In the genomic region with DNA sequence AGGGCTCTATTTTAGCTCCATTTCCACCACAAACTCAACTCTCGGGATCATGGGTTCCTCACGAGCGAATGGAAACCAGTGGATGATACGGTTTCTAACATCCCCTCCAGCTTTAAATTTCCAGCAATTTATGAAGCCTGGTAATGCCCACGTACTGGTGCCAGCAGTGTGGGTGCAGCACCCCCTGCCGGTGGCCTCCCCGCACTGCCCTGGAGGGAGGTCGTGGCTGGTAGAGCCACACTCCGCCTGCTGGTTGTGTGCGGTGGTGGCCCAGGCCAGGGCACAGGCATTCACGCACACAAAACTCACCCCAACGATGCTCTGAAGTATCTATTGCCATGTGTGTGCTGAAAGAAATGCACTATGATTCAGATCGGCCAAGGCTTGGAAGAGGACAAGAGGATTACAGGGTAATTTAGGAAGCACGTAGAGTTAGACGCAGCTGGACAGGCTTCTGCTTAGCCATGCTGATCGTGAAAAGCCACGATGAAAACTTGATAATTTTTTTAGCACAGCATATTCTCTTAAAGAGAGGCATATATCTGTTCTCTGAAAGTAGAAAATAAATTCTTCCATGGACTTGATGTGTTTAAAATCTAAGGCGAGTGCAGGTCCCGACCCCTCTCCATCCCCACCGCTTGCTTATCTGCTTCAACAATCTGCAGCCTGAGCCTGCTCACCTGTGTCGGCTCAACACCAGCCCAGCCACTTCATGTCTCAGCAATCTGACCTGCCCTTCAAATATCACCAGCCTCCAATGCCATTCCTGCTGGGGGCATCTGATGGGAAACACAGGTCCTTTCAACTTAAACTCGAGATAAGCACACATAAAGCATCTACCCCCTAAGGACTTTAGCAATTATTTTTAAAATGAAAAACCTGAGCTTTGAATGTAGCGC, we compare ENCODE assay signal across 8 cellular contexts. TPM values are rescaled to one million over a fixed set of nuclear protein-coding genes. Genes with fewer than 3 reads are reported as not detected.
DNase-seq lines count a peak whose midpoint lies in the region; ATAC-seq and TF ChIP-seq lines count a peak whose summit lies in the region.

No MANE protein-coding gene starts in this region.

- no peaks in the 10 kb centered on the region for H3K27me3 ChIP-seq in PC-9 (ENCODE audit: insufficient read depth, low read depth)

- CTCF ChIA-PET in PC-9 (lab: Charles Lee), result no interaction called here

- H3F3A ChIP-seq in PC-9 (ENCODE audit: insufficient read depth, low read depth), result peaks cover 4% of the 10 kb centered on the region; the same call in 1 of the 2 replicates

- H3K4me2 ChIP-seq in PC-9, result no peak overlapping the region

- no peaks in the 10 kb centered on the region for H3K36me3 ChIP-seq in PC-9 (ENCODE audit: low read depth)

- DNase-seq in AG09309 (ENCODE audit: low read depth) (no peak), PC-9 (no peak), glomerular visceral epithelial cell (ENCODE audit: extremely low spot score) (peak; percentile 51), posterior vena cava (ENCODE audit: low spot score) (peak; percentile 92), NCI-H146 (lab: John Stamatoyannopoulos, UW) (no peak)
- peak; percentile 11 for DNase-seq in activated gamma-delta T cell treated with anti-CD3 and anti-CD28 coated beads, Interleukin-2, amount 50 U/mL, for 16 hours (ENCODE audit: low read depth)

- POLR2A ChIA-PET in PC-9 (lab: Charles Lee; ENCODE audit: unreplicated experiment), result no interaction called here

- ATAC-seq in GM18907 (IDR thresholded peaks at IDR 0.05; ENCODE audit: unreplicated experiment), result peak; percentile 99
- peak; percentile 100 for ATAC-seq in HG03095 (IDR thresholded peaks at IDR 0.05; ENCODE audit: unreplicated experiment)

- peaks cover 8% of the 10 kb centered on the region for H3K4me1 ChIP-seq in PC-9 (replicated peaks; ENCODE audit: insufficient read depth)

- no peaks in the 10 kb centered on the region for H4K20me1 ChIP-seq in PC-9 (ENCODE audit: insufficient read depth)

- intact Hi-C loops in PC-9 (cut with micrococcal nuclease; ENCODE audit: unreplicated experiment) (loop anchor here (10.0 kb wide), 1 partner anchor 275 kb away; no protein-coding TSS in a partner anchor), posterior vena cava (cut with DNase I) (no loop called here)

- H3K9me2 ChIP-seq in PC-9 (ENCODE audit: insufficient read depth), result no peaks in the 10 kb centered on the region

- no TSS peak for BruUV-seq in PC-9 (replicated peaks; lab: Mats Ljungman, UMichigan)

- no peak overlapping the region for H3K27ac ChIP-seq in PC-9

- 0 out of 2 replicates have a peak, but pooled peaks cover 2% of the 10 kb centered on the region for H3K79me2 ChIP-seq in PC-9 (ENCODE audit: low read depth)

- no peaks in the 10 kb centered on the region for H3K9me3 ChIP-seq in PC-9 (ENCODE audit: insufficient read depth, low read depth)

- TF ChIP-seq CTCF in AG09309 (IDR thresholded peaks at IDR 0.05; ENCODE audit: control insufficient read depth, insufficient read depth, low read depth, low read length, missing control alignments), result peak; percentile 87
- peak; percentile 51 for TF ChIP-seq CTCF in PC-9 (conservative IDR thresholded peaks at IDR 0.05)

- H2AFZ ChIP-seq in PC-9, result no peak overlapping the region

- no peak overlapping the region for H3K4me3 ChIP-seq in AG09309 (ENCODE audit: control insufficient read depth, low read depth, low read length)
- no peak overlapping the region for H3K4me3 ChIP-seq in PC-9

RNA-seq across cellular contexts. Expression of a gene that starts 59.1 kb away (rescaled TPM):
- 34.3 and 41.1 TPM in 2 replicates for total RNA-seq in PC-9 (2021)
- total RNA-seq in posterior vena cava, result 10 to 100 TPM; 11.9 to 16.7 TPM

Comparison
In these comparisons a context has a peak if more than half of its experiments do, and no peak if none do; other contexts are left out.
1. DNase-seq: peak in activated gamma-delta T cell treated with anti-CD3 and anti-CD28 coated beads, Interleukin-2, amount 50 U/mL, for 16 hours (single experiment), glomerular visceral epithelial cell (single experiment) and posterior vena cava (single experiment); none in AG09309 (single experiment), PC-9 (0 of 2) and NCI-H146 (single experiment).